Comparison of ENCODE assay signal across 16 cellular contexts in genomic region chr4:98374643-98375042, GRCh38.
DNase-seq lines count a peak whose midpoint lies in the region; ATAC-seq and TF ChIP-seq lines count a peak whose summit lies in the region.
"Had no signal": no experiment of that assay in that cellular context is flagged by ENCODE, and none has a peak within 500 bp of the region (broad histone marks: within the 10 kb centered on the region; RNA-seq: fewer than 3 reads in every experiment).

No MANE protein-coding gene starts in this region.

- H3K27me3 ChIP-seq in sigmoid colon = no peaks in the 10 kb centered on the region

- no peaks in the 10 kb centered on the region for H3K9me3 ChIP-seq in sigmoid colon

- peaks cover 0 to 12% (median 0%) of the 10 kb centered on the region in 4 donors for H3K36me3 ChIP-seq in sigmoid colon

- WGBS in sigmoid colon, 2 donors = 90% methylated on average over 5 of the region's 5 CpGs

- peak overlapping the region; percentile 7 for H3K27ac ChIP-seq in angular gyrus (ENCODE audit: low read depth, low read length)
- no peak overlapping the region for H3K27ac ChIP-seq in sigmoid colon

- DNase-seq in AG10803 (ENCODE audit: low read depth) (peak; percentile 14), fibroblast of mammary gland (ENCODE audit: low read depth) (peak; percentile 28), posterior cingulate gyrus (peak in 6 of 10 donors; percentile 9 to 90 (median 19)), sigmoid colon (no peak)
- no peak for DNase-seq in activated CD8-positive, alpha-beta memory T cell treated with anti-CD3 and anti-CD28 coated beads, Interleukin-2, amount 50 U/mL, for 48 hours
- DNase-seq: DMS153, EL, NCI-H1048, NCI-H1694, NCI-H345, NCI-H526 treated with DMSO at 0.1 percent for 48 hours, PC-3 had no signal

- no peak for TF ChIP-seq POLR2A in sigmoid colon (IDR thresholded peaks at IDR 0.05)

- TF ChIP-seq CTCF in AG10803 (conservative IDR thresholded peaks at IDR 0.05; ENCODE audit: low read length) (no peak), fibroblast of mammary gland (conservative IDR thresholded peaks at IDR 0.05; ENCODE audit: control insufficient read depth, insufficient read depth, low read depth, low read length) (no peak), sigmoid colon (IDR thresholded peaks at IDR 0.05) (no peak)

- TF ChIP-seq EP300 in sigmoid colon (IDR thresholded peaks at IDR 0.05) = no peak

- ATAC-seq in SK-N-SH treated with all-trans-retinoic acid at 6 μM for 48 hours = no peak
- no peak for ATAC-seq in HG03280 (IDR thresholded peaks at IDR 0.05; ENCODE audit: unreplicated experiment)
- ATAC-seq: GM23338, PC-3 had no signal

- H3K4me1 ChIP-seq in sigmoid colon = no peaks in the 10 kb centered on the region

- intact Hi-C loops in posterior cingulate gyrus (cut with DNase I) = no loop called here
- intact Hi-C loops in sigmoid colon (cut with DNase I) = no loop called here

- H3K4me3 ChIP-seq in AG10803 (ENCODE audit: low read length) = no peak overlapping the region
- H3K4me3 ChIP-seq in fibroblast of mammary gland (ENCODE audit: control insufficient read depth, low read depth, low read length) = no peak overlapping the region
- no peak overlapping the region for H3K4me3 ChIP-seq in sigmoid colon
- H3K4me3 ChIP-seq: GM23338 had no signal

TF ChIP-seq in SK-N-SH treated with all-trans-retinoic acid at 6 μM for 48 hours, 23 proteins besides CTCF, POLR2A, EP300 and RAD21:
- TF ChIP-seq ZNF565 (CRISPR knock-in tag; conservative IDR thresholded peaks at IDR 0.05; ENCODE audit: low read depth) = no peak
- TF ChIP-seq ZNF8 (CRISPR knock-in tag; IDR thresholded peaks at IDR 0.05) = no peak
- no peak for TF ChIP-seq TCF4 (CRISPR knock-in tag; IDR thresholded peaks at IDR 0.05; ENCODE audit: borderline replicate concordance)
- TF ChIP-seq ESRRG (CRISPR knock-in tag; IDR thresholded peaks at IDR 0.05) = no peak
- TF ChIP-seq OSR1 (CRISPR knock-in tag; IDR thresholded peaks at IDR 0.05) = no peak
- TF ChIP-seq TSHZ2 (CRISPR knock-in tag; IDR thresholded peaks at IDR 0.05) = no peak
- no peak for TF ChIP-seq ZC3H10 (CRISPR knock-in tag; IDR thresholded peaks at IDR 0.05)
- no peak for TF ChIP-seq CREB5 (CRISPR knock-in tag; IDR thresholded peaks at IDR 0.05; ENCODE audit: low read depth)
- TF ChIP-seq SNAI2 (CRISPR knock-in tag; IDR thresholded peaks at IDR 0.05) = no peak
- TF ChIP-seq PPARA (CRISPR knock-in tag; IDR thresholded peaks at IDR 0.05; ENCODE audit: borderline replicate concordance) = no peak

Comparison
In these comparisons a context has a peak if more than half of its experiments do, and no peak if none do; other contexts are left out.
1. DNase-seq: peak in AG10803 (single experiment), fibroblast of mammary gland (single experiment) and posterior cingulate gyrus (6 of 10); none in sigmoid colon (single experiment) and activated CD8-positive, alpha-beta memory T cell treated with anti-CD3 and anti-CD28 coated beads, Interleukin-2, amount 50 U/mL, for 48 hours (single experiment).